ENCODE assay signal across 8 cellular contexts in genomic region chrX:47311857-47312774, GRCh38. TPM values are rescaled to one million over a fixed set of nuclear protein-coding genes. Genes with fewer than 3 reads are reported as not detected.
A peak's percentile ranks its signal among the peaks of the same experiment; 100 is the strongest.
DNase-seq lines count a peak whose midpoint lies in the region; ATAC-seq lines count a peak whose summit lies in the region.

No MANE protein-coding gene starts in this region.

- DNase-seq in CD1c-positive myeloid dendritic cell (ENCODE audit: extremely low spot score) (peak; percentile 51), HCEC 1CT (peak; percentile 59), SK-N-DZ (ENCODE audit: low spot score) (peak; percentile 27), amniotic epithelial cell (ENCODE audit: low read depth) (peak; percentile 65), inferior parietal cortex (ENCODE audit: extremely low spot score) (peak; percentile 29)
- DNase-seq in stimulated activated CD4-positive, alpha-beta T cell treated with anti-CD3 and anti-CD28 coated beads, Interleukin-2, amount 100 ng/mL, for 48 hours = peak; percentile 21 to 42

- ATAC-seq in HG02840 (IDR thresholded peaks at IDR 0.05; ENCODE audit: low FRiP score, unreplicated experiment) = no peak
- ATAC-seq in HG03571 (IDR thresholded peaks at IDR 0.05; ENCODE audit: unreplicated experiment) = no peak

RNA-seq across cellular contexts. Expression of gene ZNF157, which starts 58.3 kb away (rescaled TPM):
- polyA plus RNA-seq in SK-N-DZ (2014; cell fraction: cytosol; rRNA removed) = 1.6 and 2.1 TPM in 2 replicates
- polyA plus RNA-seq in SK-N-DZ (2014; cell fraction: nucleus; rRNA removed) = 1.7 and 3.4 TPM in 2 replicates
